In the genomic region with DNA sequence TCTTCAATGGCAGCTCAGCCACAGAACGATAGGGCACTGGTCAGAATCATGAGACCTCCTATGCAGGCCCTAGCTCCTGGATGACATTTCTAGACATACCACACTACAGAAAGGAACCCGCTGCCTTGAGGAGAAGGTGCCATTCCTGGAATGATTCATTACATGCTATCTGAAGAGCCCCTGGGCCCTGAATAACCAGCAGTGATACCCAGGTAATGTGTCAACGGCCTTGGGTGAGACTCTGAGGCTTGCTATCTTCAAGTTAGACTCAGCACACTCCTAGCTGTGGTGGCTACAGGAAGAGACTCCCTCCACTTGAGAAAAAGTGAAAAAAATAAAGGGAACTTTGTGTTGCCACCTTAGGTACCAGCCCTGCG, we compare ENCODE assay signal across 19 cellular contexts.
"Had no signal": no experiment of that assay in that cellular context is flagged by ENCODE, and none has a peak within 500 bp of the region (broad histone marks: within the 10 kb centered on the region; RNA-seq: fewer than 3 reads in every experiment).

No MANE protein-coding gene starts in this region.

- H3K27ac Mint-ChIP-seq: activated B cell treated with CpG ODN at 0.5 μM for 24 hours; activated CD8-positive, alpha-beta T cell treated with anti-CD3 and anti-CD28 coated beads, Interleukin-2, amount 10 ng/mL, durations not matched to agents 7 days and 5 days; activated naive CD4-positive, alpha-beta T cell treated with anti-CD3 and anti-CD28 coated beads, Interleukin-2, amount 50 U/mL, for 24 hours; IgD-negative memory B cell; T-cell had no signal

- ATAC-seq: activated CD8-positive, alpha-beta T cell treated with anti-CD3 and anti-CD28 coated beads, Interleukin-2, amount 10 ng/mL, durations not matched to agents 7 days and 5 days; T-cell had no signal

- H3K36me3 Mint-ChIP-seq: activated naive CD4-positive, alpha-beta T cell treated with anti-CD3 and anti-CD28 coated beads, Interleukin-2, amount 50 U/mL, for 24 hours; IgD-negative memory B cell; T-cell had no signal

- H3K4me3 Mint-ChIP-seq: activated B cell treated with CpG ODN at 0.5 μM for 24 hours; activated CD8-positive, alpha-beta T cell treated with anti-CD3 and anti-CD28 coated beads, Interleukin-2, amount 10 ng/mL, durations not matched to agents 7 days and 5 days; activated naive CD4-positive, alpha-beta T cell treated with anti-CD3 and anti-CD28 coated beads, Interleukin-2, amount 50 U/mL, for 24 hours; IgD-negative memory B cell; T-cell had no signal

- DNase-seq: activated B cell treated with CpG ODN at 0.5 μM for 24 hours; activated CD4-positive, alpha-beta T cell treated with anti-CD3 and anti-CD28 coated beads for 1 hour; activated CD4-positive, alpha-beta T cell treated with anti-CD3 and anti-CD28 coated beads, Interleukin-2, amount 50 U/mL, for 1 hour; activated CD8-positive, alpha-beta memory T cell treated with anti-CD3 and anti-CD28 coated beads, Interleukin-2, amount 50 U/mL, for 48 hours; activated CD8-positive, alpha-beta T cell treated with anti-CD3 and anti-CD28 coated beads, Interleukin-2, amount 10 ng/mL, durations not matched to agents 7 days and 5 days; cerebellar nuclear complex; KG1; NCI-H1048; NCI-H146; NCI-H187 treated with DMSO at 0.1 percent for 48 hours; NCI-H2081 treated with DMSO at 0.1 percent for 48 hours; NCI-H526 treated with DMSO at 0.1 percent for 48 hours; NCI-H82; NK-92 treated with Interleukin-12 subunit alpha and Interleukin-12 subunit beta, amount 100 ng/mL, for 24 hours; SIG-M5; T-cell; T1000 had no signal

- H3K4me1 Mint-ChIP-seq: activated B cell treated with CpG ODN at 0.5 μM for 24 hours; activated naive CD4-positive, alpha-beta T cell treated with anti-CD3 and anti-CD28 coated beads, Interleukin-2, amount 50 U/mL, for 24 hours; IgD-negative memory B cell; T-cell had no signal

- H3K27me3 Mint-ChIP-seq: activated B cell treated with CpG ODN at 0.5 μM for 24 hours, IgD-negative memory B cell had no signal
